Comparison of ENCODE assay signal across 15 cellular contexts in the genomic region with DNA sequence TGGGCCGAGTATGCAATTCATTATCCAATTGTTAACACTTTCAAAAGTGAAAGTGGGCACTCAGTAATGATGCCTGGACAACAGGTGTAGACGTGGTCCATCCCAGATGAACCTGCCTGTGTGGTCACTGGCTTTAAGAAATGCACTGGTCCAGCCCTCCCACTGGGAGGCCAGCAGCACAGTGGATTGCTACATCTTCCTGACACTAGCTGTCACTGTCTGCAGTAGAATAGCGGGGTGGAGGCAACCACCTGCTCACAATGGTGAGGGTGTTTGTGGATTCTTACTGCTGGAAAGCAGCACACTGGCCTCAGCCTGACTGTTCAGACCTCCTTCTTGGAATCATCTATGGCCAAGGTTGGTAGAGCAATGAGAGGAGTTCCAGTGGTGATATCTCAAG.
DNase-seq lines count a peak whose midpoint lies in the region; ATAC-seq and TF ChIP-seq lines count a peak whose summit lies in the region.
"Had no signal": no experiment of that assay in that cellular context is flagged by ENCODE, and none has a peak within 500 bp of the region (broad histone marks: within the 10 kb centered on the region; RNA-seq: fewer than 3 reads in every experiment).

No MANE protein-coding gene starts in this region.

- TF ChIP-seq POLR2A in gastroesophageal sphincter (IDR thresholded peaks at IDR 0.05), result no peak
- no peak for TF ChIP-seq POLR2A in testis (IDR thresholded peaks at IDR 0.05)

- TF ChIP-seq CTCF in gastroesophageal sphincter (IDR thresholded peaks at IDR 0.05) (no peak), testis (IDR thresholded peaks at IDR 0.05) (no peak), H9 (conservative IDR thresholded peaks at IDR 0.05) (no peak)

- no peak overlapping the region for H2BK5ac ChIP-seq in H9 (ENCODE audit: insufficient read length, low read length)

- no peak for TF ChIP-seq EP300 in gastroesophageal sphincter (IDR thresholded peaks at IDR 0.05)

- H4K91ac ChIP-seq in H9 (ENCODE audit: insufficient read length, low read depth, low read length), result no peak overlapping the region

- no peaks in the 10 kb centered on the region for H3K79me2 ChIP-seq in H9 (ENCODE audit: insufficient read depth, low read length)

- H3K4me2 ChIP-seq in H9 (ENCODE audit: insufficient read depth, insufficient read length, low read length), result no peak overlapping the region

- no peaks in the 10 kb centered on the region for H3K27me3 Mint-ChIP-seq in H9 (ENCODE audit: low read depth)
- H3K27me3 Mint-ChIP-seq: T-cell had no signal

- H2BK20ac ChIP-seq in H9 (ENCODE audit: low read depth, low read length, poor library complexity, severe bottlenecking), result no peak overlapping the region

- no peak overlapping the region for H3K56ac ChIP-seq in H9 (ENCODE audit: insufficient read length, low read depth, low read length)

- no peaks in the 10 kb centered on the region for H3K27me3 ChIP-seq in gastroesophageal sphincter
- no peaks in the 10 kb centered on the region for H3K27me3 ChIP-seq in testis
- H3K27me3 ChIP-seq in H9 (ENCODE audit: insufficient read depth, low read length), result no peaks in the 10 kb centered on the region

- no peak overlapping the region for H3K23ac ChIP-seq in H9 (ENCODE audit: insufficient read length, low read depth, low read length)

- no peak overlapping the region for H3T11ph ChIP-seq in H9 (ENCODE audit: low read length)

- H3K27ac ChIP-seq in gastroesophageal sphincter (peak overlapping the region; percentile 74 to 94 (median 76)), testis (peak overlapping the region; percentile 55 to 84), H9 (ENCODE audit: insufficient read length, low read depth, low read length) (no peak overlapping the region)

- no peak overlapping the region for H2BK15ac ChIP-seq in H9 (ENCODE audit: low read depth, low read length)

- H2AFZ ChIP-seq in H9 (ENCODE audit: low read length), result no peak overlapping the region

- no peak overlapping the region for H3K4me3 Mint-ChIP-seq in H9
- H3K4me3 Mint-ChIP-seq: activated naive CD8-positive, alpha-beta T cell treated with anti-CD3 and anti-CD28 coated beads, Interleukin-2, amount 10 ng/mL, durations not matched to agents 7 days and 5 days; CD8-positive, alpha-beta memory T cell; nephron progenitor cell; T-cell had no signal

- H3K27ac Mint-ChIP-seq in H9, result peak overlapping the region in 1 of 3 experiments; percentile 52; a peak in 1 of 7 replicates
- H3K27ac Mint-ChIP-seq: activated naive CD8-positive, alpha-beta T cell treated with anti-CD3 and anti-CD28 coated beads, Interleukin-2, amount 10 ng/mL, durations not matched to agents 7 days and 5 days; CD8-positive, alpha-beta memory T cell; nephron progenitor cell; T-cell had no signal

- ATAC-seq in gastroesophageal sphincter, result no peak
- ATAC-seq in HG03342 (IDR thresholded peaks at IDR 0.05; ENCODE audit: unreplicated experiment), result no peak
- ATAC-seq: T-cell had no signal

- H4K8ac ChIP-seq in H9 (replicated peaks; ENCODE audit: insufficient read length, low read depth, low read length), result no peak overlapping the region

- no peaks in the 10 kb centered on the region for H4K20me1 ChIP-seq in H9 (ENCODE audit: control insufficient read depth, insufficient read depth, insufficient read length)

- H3K4ac ChIP-seq in H9 (ENCODE audit: low read depth, low read length), result no peak overlapping the region

- H2BK12ac ChIP-seq in H9 (ENCODE audit: insufficient read length, low read depth, low read length), result no peak overlapping the region

- no peaks in the 10 kb centered on the region; a peak in 1 of 7 replicates for H3K36me3 Mint-ChIP-seq in H9 (ENCODE audit: insufficient read depth in 1 of 3, low read depth in 3 of 3)
- H3K36me3 Mint-ChIP-seq: activated naive CD8-positive, alpha-beta T cell treated with anti-CD3 and anti-CD28 coated beads, Interleukin-2, amount 10 ng/mL, durations not matched to agents 7 days and 5 days; CD8-positive, alpha-beta memory T cell; T-cell had no signal

- H3K4me3 ChIP-seq in gastroesophageal sphincter (no peak overlapping the region), testis (no peak overlapping the region)

- H3K14ac ChIP-seq in H9 (ENCODE audit: insufficient read depth, low read length), result no peak overlapping the region

- no peaks in the 10 kb centered on the region for H3K36me3 ChIP-seq in gastroesophageal sphincter
- H3K36me3 ChIP-seq in testis (ENCODE audit: low read depth, missing control alignments), result no peaks in the 10 kb centered on the region

- H3K9me3 ChIP-seq in gastroesophageal sphincter (no peaks in the 10 kb centered on the region), testis (no peaks in the 10 kb centered on the region), H9 (ENCODE audit: control insufficient read depth, low read depth, low read length) (no peaks in the 10 kb centered on the region)

- H3K4me1 Mint-ChIP-seq in H9, result peaks cover 9 to 10% of the 10 kb centered on the region in 2 experiments
- H3K4me1 Mint-ChIP-seq: activated naive CD8-positive, alpha-beta T cell treated with anti-CD3 and anti-CD28 coated beads, Interleukin-2, amount 10 ng/mL, durations not matched to agents 7 days and 5 days; CD8-positive, alpha-beta memory T cell; T-cell had no signal

- no peak overlapping the region for H2AK5ac ChIP-seq in H9 (ENCODE audit: insufficient read length, low read length)

- no peak overlapping the region for H2BK120ac ChIP-seq in H9 (ENCODE audit: low read depth, low read length, poor library complexity, severe bottlenecking)

- no peak overlapping the region for H3K9ac ChIP-seq in H9 (ENCODE audit: extremely low read depth, insufficient read length, low read length)

- no peaks in the 10 kb centered on the region for H3K79me1 ChIP-seq in H9 (ENCODE audit: insufficient read depth, low read depth, low read length, poor library complexity, severe bottlenecking)

- H3K18ac ChIP-seq in H9 (ENCODE audit: insufficient read length, low read depth, low read length), result no peak overlapping the region

- intact Hi-C loops in testis (cut with DNase I; ENCODE audit: low total_unique reads), result no loop called here

- no peaks in the 10 kb centered on the region for H3K23me2 ChIP-seq in H9 (ENCODE audit: insufficient read length, low read depth, low read length, poor library complexity, severe bottlenecking)

- H3K4me1 ChIP-seq in gastroesophageal sphincter, result peaks cover 19 to 72% (median 23%) of the 10 kb centered on the region in 3 donors
- peaks cover 10% of the 10 kb centered on the region for H3K4me1 ChIP-seq in testis
- peaks cover 6% of the 10 kb centered on the region; the same call in 1 of the 2 replicates for H3K4me1 ChIP-seq in H9 (ENCODE audit: insufficient read depth, low read length)

- 76 to 100% methylated on average over 1 to 3 of the region's 3 CpGs for WGBS in gastroesophageal sphincter (ENCODE audit: low coverage in 1 of 2), 2 donors
- 75 to 89% methylated on average over 3 of the region's 3 CpGs for WGBS in testis, 2 donors
- no CpG with 5 or more reads among the region's 3 CpGs for WGBS in H9 (ENCODE audit: extremely low coverage, insufficient read length, low lambda C conversion rate)

- no peak overlapping the region for H4K5ac ChIP-seq in H9 (ENCODE audit: insufficient read length, low read depth, low read length)

- DNase-seq in NCI-H1417 (lab: John Stamatoyannopoulos, UW) (peak; percentile 7 to 46 (median 14)), NCI-H1417 treated with DMSO at 0.1 percent for 48 hours (lab: John Stamatoyannopoulos, UW) (no peak), NCI-H774 (lab: John Stamatoyannopoulos, UW) (peak; percentile 43), testis (no peak), H9 (no peak)
- no peak for DNase-seq in central memory CD4-positive, alpha-beta T cell
- DNase-seq: activated CD4-positive, CD25-positive, alpha-beta regulatory T cell treated with anti-CD3 and anti-CD28 coated beads, Interleukin-2, amount 50 U/mL, for 72 hours; activated naive CD8-positive, alpha-beta T cell treated with anti-CD3 and anti-CD28 coated beads, Interleukin-2, amount 10 ng/mL, durations not matched to agents 7 days and 5 days; activated T-cell treated with anti-CD3 and anti-CD28 coated beads, Interleukin-2, amount 50 U/mL, for 1 hour; CD8-positive, alpha-beta memory T cell; NCI-H187; nephron progenitor cell; T-cell had no signal

- H3K9me3 Mint-ChIP-seq in H9, result no peaks in the 10 kb centered on the region
- H3K9me3 Mint-ChIP-seq: activated naive CD8-positive, alpha-beta T cell treated with anti-CD3 and anti-CD28 coated beads, Interleukin-2, amount 10 ng/mL, durations not matched to agents 7 days and 5 days; CD8-positive, alpha-beta memory T cell; nephron progenitor cell; T-cell had no signal

Comparison
In these comparisons a context has a peak if more than half of its experiments do, and no peak if none do; other contexts are left out.
1. DNase-seq: peak in NCI-H1417 (3 of 3) and NCI-H774 (single experiment); none in NCI-H1417 treated with DMSO at 0.1 percent for 48 hours (single experiment), testis (single experiment), central memory CD4-positive, alpha-beta T cell (single experiment) and H9 (single experiment).